Comparison of ENCODE assay signal across 21 cellular contexts in genomic region chr14:92575773-92576303, GRCh38.
DNase-seq lines count a peak whose midpoint lies in the region; ATAC-seq, FAIRE-seq and TF ChIP-seq lines count a peak whose summit lies in the region.
"Had no signal": no experiment of that assay in that cellular context is flagged by ENCODE, and none has a peak within 500 bp of the region (broad histone marks: within the 10 kb centered on the region; RNA-seq: fewer than 3 reads in every experiment).

No MANE protein-coding gene starts in this region.

- WGBS in K562 (ENCODE audit: insufficient coverage, low coverage, missing lambda C conversion rate), result 18% methylated on average over 4 of the region's 5 CpGs

- no peak overlapping the region for H3K27ac ChIP-seq in CD4-positive, alpha-beta T cell (ENCODE audit: low read depth, low read length)
- peak overlapping the region; percentile 49; the same call in 1 of the 3 replicates for H3K27ac ChIP-seq in K562 (ENCODE audit: extremely low read depth, low read depth, low read length)
- H3K27ac ChIP-seq: Peyer's patch, SK-N-MC had no signal

- no peak for TF ChIP-seq EP300 in K562 (IDR thresholded peaks at IDR 0.05; ENCODE audit: low read length)

- peaks cover 54% of the 10 kb centered on the region for H3K36me3 Mint-ChIP-seq in activated CD8-positive, alpha-beta memory T cell treated with anti-CD3 and anti-CD28 coated beads, Interleukin-2, amount 10 ng/mL, durations not matched to agents 7 days and 5 days
- peaks cover 19% of the 10 kb centered on the region for H3K36me3 Mint-ChIP-seq in CD4-positive, alpha-beta T cell (ENCODE audit: low read depth)
- H3K36me3 Mint-ChIP-seq in natural killer cell, result no peaks in the 10 kb centered on the region

- intact Hi-C loops in CD4-positive, alpha-beta T cell (cut with DNase I, micrococcal nuclease), result no loop called here
- intact Hi-C loops in K562 (cut with micrococcal nuclease) (no loop called here), natural killer cell (cut with micrococcal nuclease) (no loop called here)

- H3K9me1 ChIP-seq in K562 (ENCODE audit: control insufficient read depth, insufficient read depth, low read length), result no peaks in the 10 kb centered on the region

- POLR2A ChIA-PET in CD4-positive, alpha-beta T cell (lab: Charles Lee), result interaction anchor here (1.1 to 3.0 kb wide), 3 partner anchors 10 to 26 kb away, joined by 3 to 29 read pairs (median 8); no protein-coding TSS in a partner anchor
- POLR2A ChIA-PET in K562 (lab: Yijun Ruan, JAX), result no interaction called here

- H3K4me3 ChIP-seq in K562, result no peak overlapping the region
- H3K4me3 ChIP-seq: Peyer's patch, SK-N-MC had no signal

- BruUV-seq in K562 (replicated peaks; lab: Mats Ljungman, UMichigan), result no TSS peak

- CTCF ChIA-PET in activated CD8-positive, alpha-beta memory T cell treated with anti-CD3 and anti-CD28 coated beads, Interleukin-2, amount 10 ng/mL, durations not matched to agents 7 days and 5 days (lab: Charles Lee), result interaction anchor here (0.9 to 3.2 kb wide), 8 partner anchors 10 to 106 kb away, joined by 3 to 19 read pairs (median 3); no protein-coding TSS in a partner anchor
- CTCF ChIA-PET in CD4-positive, alpha-beta T cell (lab: Charles Lee), result interaction anchor here (0.6 to 2.2 kb wide), 4 partner anchors 10 to 72 kb away, joined by 3 to 10 read pairs (median 5); no protein-coding TSS in a partner anchor
- CTCF ChIA-PET in K562 (lab: Yijun Ruan, JAX; ENCODE audit: low intra/inter-chr PET ratio), result no interaction called here

- H2AFZ ChIP-seq in K562 (ENCODE audit: low read depth, low read length), result peak overlapping the region; percentile 59; the same call in 1 of the 2 replicates

- ATAC-seq in activated CD8-positive, alpha-beta memory T cell treated with anti-CD3 and anti-CD28 coated beads, Interleukin-2, amount 10 ng/mL, durations not matched to agents 7 days and 5 days, result no peak
- no peak for ATAC-seq in CD4-positive, alpha-beta T cell (ENCODE audit: poor library complexity)
- no peak; the same call in 2 of the 3 replicates for ATAC-seq in K562
- no peak for ATAC-seq in natural killer cell
- no peak for ATAC-seq in GM21423 (IDR thresholded peaks at IDR 0.05; ENCODE audit: unreplicated experiment)

- no peak overlapping the region for H3K4me3 Mint-ChIP-seq in activated CD8-positive, alpha-beta memory T cell treated with anti-CD3 and anti-CD28 coated beads, Interleukin-2, amount 10 ng/mL, durations not matched to agents 7 days and 5 days
- H3K4me3 Mint-ChIP-seq in CD4-positive, alpha-beta T cell, result no peak overlapping the region
- no peak overlapping the region for H3K4me3 Mint-ChIP-seq in natural killer cell

- H3K27me3 Mint-ChIP-seq in activated CD8-positive, alpha-beta memory T cell treated with anti-CD3 and anti-CD28 coated beads, Interleukin-2, amount 10 ng/mL, durations not matched to agents 7 days and 5 days, result no peaks in the 10 kb centered on the region
- no peaks in the 10 kb centered on the region for H3K27me3 Mint-ChIP-seq in CD4-positive, alpha-beta T cell
- H3K27me3 Mint-ChIP-seq in natural killer cell (ENCODE audit: low read depth in 2 of 2), result no peaks in the 10 kb centered on the region

- H3K9me3 ChIP-seq in CD4-positive, alpha-beta T cell (ENCODE audit: control insufficient read depth, low read length), result no peaks in the 10 kb centered on the region
- H3K9me3 ChIP-seq in K562 (replicated peaks; ENCODE audit: control insufficient read depth, insufficient read depth, low read depth, low read length), result no peaks in the 10 kb centered on the region
- H3K9me3 ChIP-seq: Peyer's patch had no signal

- H3K27me3 ChIP-seq in CD4-positive, alpha-beta T cell (ENCODE audit: control insufficient read depth, insufficient read depth, low read length), result no peaks in the 10 kb centered on the region
- H3K27me3 ChIP-seq in K562 (ENCODE audit: control insufficient read depth in 2 of 2, insufficient read depth in 2 of 2, low read length in 2 of 2), result peaks cover 0 to 6% of the 10 kb centered on the region in 2 experiments; a peak in 1 of 5 replicates
- H3K27me3 ChIP-seq: Peyer's patch had no signal

- in situ Hi-C loops in K562 (cut with MboI), result no loop called here
- in situ Hi-C loops in GM13977 (cut with MboI; ENCODE audit: low pct_unique_long_range_greater_than_20kb, low sequenced_read_pairs, unreplicated experiment), result loop anchor here (25.0 kb wide), 1 partner anchor 211 kb away; the partner anchor contains the start of gene GOLGA5

- DNase-seq in activated CD8-positive, alpha-beta memory T cell treated with anti-CD3 and anti-CD28 coated beads, Interleukin-2, amount 10 ng/mL, durations not matched to agents 7 days and 5 days, result no peak
- DNase-seq in activated CD8-positive, alpha-beta memory T cell treated with anti-CD3 and anti-CD28 coated beads, Interleukin-2, amount 50 U/mL, for 4 hours, result no peak
- DNase-seq in CD4-positive, alpha-beta T cell, result no peak
- DNase-seq in K562 (ENCODE audit: extremely low read depth in 1 of 4, low spot score in 3 of 4) (no peak), natural killer cell (no peak), GM13977 (ENCODE audit: low spot score) (no peak), NOMO-1 treated with dmso at 0.1 percent for 144 hours (lab: John Stamatoyannopoulos, UW; ENCODE audit: unreplicated experiment) (no peak)
- DNase-seq: GOT3, HCEC 1CT, IMR-90, NCI-H1092, NCI-H1417 treated with DMSO at 0.1 percent for 48 hours, NCI-H1694 treated with DMSO at 0.1 percent for 48 hours, NCI-H2081, NCI-H2227 treated with DMSO at 0.1 percent for 48 hours, NCI-H69, Peyer's patch, SIG-M5 had no signal

- no peak overlapping the region for H3K4me2 ChIP-seq in K562 (ENCODE audit: insufficient read depth, low read length)

- H3K9ac ChIP-seq in K562 (ENCODE audit: insufficient read depth in 1 of 2, low read depth in 2 of 2, low read length in 2 of 2), result no peak overlapping the region

- H3K27ac Mint-ChIP-seq in activated CD8-positive, alpha-beta memory T cell treated with anti-CD3 and anti-CD28 coated beads, Interleukin-2, amount 10 ng/mL, durations not matched to agents 7 days and 5 days, result peak overlapping the region; percentile 57
- H3K27ac Mint-ChIP-seq in CD4-positive, alpha-beta T cell, result peak overlapping the region; percentile 77
- H3K27ac Mint-ChIP-seq in natural killer cell, result peak overlapping the region; percentile 96 to 98

- no peaks in the 10 kb centered on the region for H4K20me1 ChIP-seq in K562 (replicated peaks; ENCODE audit: control insufficient read depth, insufficient read depth, low read length)

- peaks cover 67% of the 10 kb centered on the region for H3K4me1 Mint-ChIP-seq in activated CD8-positive, alpha-beta memory T cell treated with anti-CD3 and anti-CD28 coated beads, Interleukin-2, amount 10 ng/mL, durations not matched to agents 7 days and 5 days
- H3K4me1 Mint-ChIP-seq in CD4-positive, alpha-beta T cell (ENCODE audit: low read depth), result peaks cover 63% of the 10 kb centered on the region
- peaks cover 71 to 76% of the 10 kb centered on the region in 2 donors for H3K4me1 Mint-ChIP-seq in natural killer cell

- H3K9me3 Mint-ChIP-seq in activated CD8-positive, alpha-beta memory T cell treated with anti-CD3 and anti-CD28 coated beads, Interleukin-2, amount 10 ng/mL, durations not matched to agents 7 days and 5 days (ENCODE audit: low read depth), result no peaks in the 10 kb centered on the region
- H3K9me3 Mint-ChIP-seq in CD4-positive, alpha-beta T cell, result no peaks in the 10 kb centered on the region
- no peaks in the 10 kb centered on the region for H3K9me3 Mint-ChIP-seq in natural killer cell

- H3K4me1 ChIP-seq in K562 (replicated peaks in 1 of 2; ENCODE audit: control insufficient read depth in 2 of 2, insufficient read depth in 2 of 2, low read length in 2 of 2), result no peaks in the 10 kb centered on the region; a peak in 2 of 5 replicates

- TF ChIP-seq CTCF in CD4-positive, alpha-beta T cell (IDR thresholded peaks at IDR 0.05), result no peak
- TF ChIP-seq CTCF in K562 (IDR thresholded peaks at IDR 0.05 in 2 of 3, conservative IDR thresholded peaks at IDR 0.05 in 1 of 3; ENCODE audit: insufficient read depth in 2 of 3, low read depth in 1 of 3, low read length in 3 of 3) (no peak), natural killer cell (IDR thresholded peaks at IDR 0.05) (no peak), GM13977 (IDR thresholded peaks at IDR 0.05; ENCODE audit: extremely low read depth, insufficient read depth, missing control alignments) (no peak)

- TF ChIP-seq POLR2A in K562 (conservative IDR thresholded peaks at IDR 0.05), result no peak

- no peak for TF ChIP-seq RAD21 in K562 (CRISPR knock-in tag; conservative IDR thresholded peaks at IDR 0.05 in 1 of 2, IDR thresholded peaks at IDR 0.05 in 1 of 2)

- H3K79me2 ChIP-seq in K562 (ENCODE audit: control insufficient read depth, insufficient read depth, low read length), result no peaks in the 10 kb centered on the region

- no peak for FAIRE-seq in K562 (lab: Jason Lieb, UNC)
- FAIRE-seq: D721Med had no signal

- H3K36me3 ChIP-seq in K562 (ENCODE audit: control insufficient read depth, insufficient read depth, low read length), result no peaks in the 10 kb centered on the region

TF ChIP-seq in K562, 482 proteins besides CTCF, POLR2A, EP300 and RAD21 (continues in another document):
- TF ChIP-seq GTF2A2 (tag; IDR thresholded peaks at IDR 0.05) (peak; percentile 88), FOXK2 (conservative IDR thresholded peaks at IDR 0.05 in 1 of 2, IDR thresholded peaks at IDR 0.05 in 1 of 2; ENCODE audit: low read depth in 2 of 2) (no peak), FOXA3 (CRISPR knock-in tag; conservative IDR thresholded peaks at IDR 0.05 in 1 of 2, IDR thresholded peaks at IDR 0.05 in 1 of 2) (no peak), THAP12 (CRISPR knock-in tag; IDR thresholded peaks at IDR 0.05) (no peak), PHTF2 (CRISPR knock-in tag; IDR thresholded peaks at IDR 0.05) (no peak), MEIS2 (IDR thresholded peaks at IDR 0.05; ENCODE audit: partially characterized antibody) (no peak), RHOXF2B (CRISPR knock-in tag; conservative IDR thresholded peaks at IDR 0.05) (no peak)
